11 cellular contexts compared by ENCODE assay signal in the genomic region with DNA sequence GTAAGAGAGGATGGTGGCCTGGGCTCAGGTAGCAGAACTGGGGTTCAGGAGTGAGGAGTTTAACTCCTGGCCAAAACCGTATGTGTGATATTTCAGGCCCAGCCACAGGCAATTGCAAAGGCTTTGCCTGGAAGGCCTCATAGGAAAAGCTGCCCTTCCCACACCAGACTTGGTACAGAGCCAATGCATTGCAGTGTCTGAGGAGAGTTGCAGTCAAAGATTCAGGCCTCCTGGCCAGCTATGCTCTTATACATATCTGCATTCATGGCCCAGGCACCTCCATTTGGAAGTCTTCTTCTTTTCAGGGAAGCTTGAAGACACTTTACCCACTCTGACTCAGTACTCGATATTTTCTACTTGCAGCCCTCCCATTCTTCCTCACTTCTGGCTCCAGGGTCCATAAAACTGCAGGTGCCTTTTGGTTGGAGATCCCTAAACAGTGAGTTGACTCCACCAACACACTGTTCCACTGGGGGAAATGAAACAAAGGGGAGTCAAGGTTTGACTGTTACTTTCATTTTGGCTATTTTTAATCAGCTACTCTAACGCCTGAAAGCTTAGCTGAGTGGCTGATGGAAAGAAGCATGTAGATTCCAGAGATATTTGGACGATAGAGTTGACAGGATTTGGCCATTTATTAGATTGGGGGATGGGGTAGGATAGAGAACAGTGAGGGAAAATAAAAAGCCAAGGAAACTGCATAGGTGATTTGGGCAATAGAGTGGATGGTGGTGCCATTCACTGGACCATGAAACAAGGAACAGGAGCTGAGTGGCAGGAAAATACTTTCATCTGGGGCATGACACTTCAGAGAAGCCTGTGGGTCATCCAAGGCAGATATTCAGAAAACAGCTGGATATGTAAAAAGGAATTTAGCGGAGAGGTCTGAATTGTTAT. TPM values are rescaled to one million over a fixed set of nuclear protein-coding genes. Genes with fewer than 3 reads are reported as not detected.
DNase-seq lines count a peak whose midpoint lies in the region; ATAC-seq and TF ChIP-seq lines count a peak whose summit lies in the region.
"Had no signal": no experiment of that assay in that cellular context is flagged by ENCODE, and none has a peak within 500 bp of the region (broad histone marks: within the 10 kb centered on the region; RNA-seq: fewer than 3 reads in every experiment).

No MANE protein-coding gene starts in this region.

- H2BK15ac ChIP-seq in mesendoderm (replicated peaks; ENCODE audit: low read depth) = no peak overlapping the region

- no peaks in the 10 kb centered on the region for H3K79me1 ChIP-seq in mesendoderm (ENCODE audit: low read length)

- BruUV-seq in MCF 10A (replicated peaks; lab: Mats Ljungman, UMichigan) = no TSS peak

- CTCF ChIA-PET in MCF 10A (lab: Yijun Ruan, JAX) = interaction anchor here (0.6 to 1.4 kb wide), 3 partner anchors 10 to 136 kb away, joined by 3 to 5 read pairs (median 3); no protein-coding TSS in a partner anchor

- H3K56ac ChIP-seq in mesendoderm (ENCODE audit: low read length) = no peak overlapping the region

- H3K27me3 Mint-ChIP-seq in MCF 10A (ENCODE audit: insufficient read depth, unreplicated experiment) = no peaks in the 10 kb centered on the region

- DNase-seq in MCF 10A (ENCODE audit: unreplicated experiment) (peak; percentile 28), breast epithelium (ENCODE audit: low spot score in 2 of 2) (no peak), amniotic epithelial cell (ENCODE audit: low read depth) (peak; percentile 78), upper lobe of right lung (no peak), DMS53 (lab: John Stamatoyannopoulos, UW) (no peak), mesendoderm (no peak), COLO829 (ENCODE audit: low spot score) (no peak)
- DNase-seq: activated naive CD8-positive, alpha-beta T cell treated with anti-CD3 and anti-CD28 coated beads, Interleukin-2, amount 10 ng/mL, durations not matched to agents 7 days and 5 days; stimulated activated CD4-positive, alpha-beta T cell treated with anti-CD3 and anti-CD28 coated beads, Interleukin-2, amount 100 ng/mL, for 48 hours had no signal

- no peak overlapping the region for H2BK120ac ChIP-seq in mesendoderm (ENCODE audit: low read depth, low read length)

- TF ChIP-seq POLR2A in breast epithelium (IDR thresholded peaks at IDR 0.05) = no peak

- H3K36me3 ChIP-seq in breast epithelium (no peaks in the 10 kb centered on the region), upper lobe of right lung (no peaks in the 10 kb centered on the region), mesendoderm (ENCODE audit: control insufficient read depth, insufficient read depth, low read length) (no peaks in the 10 kb centered on the region)

- H3K18ac ChIP-seq in mesendoderm (ENCODE audit: low read length) = no peak overlapping the region

- no peak overlapping the region for H3K27ac ChIP-seq in breast epithelium
- no peak overlapping the region for H3K27ac ChIP-seq in upper lobe of right lung
- no peak overlapping the region for H3K27ac ChIP-seq in mesendoderm (ENCODE audit: low read depth, low read length)

- no peak overlapping the region for H4K5ac ChIP-seq in mesendoderm (ENCODE audit: low read length)

- H3K9me3 ChIP-seq in breast epithelium (no peaks in the 10 kb centered on the region), upper lobe of right lung (no peaks in the 10 kb centered on the region)

- no peak overlapping the region for H3K4me3 Mint-ChIP-seq in MCF 10A (ENCODE audit: unreplicated experiment)
- H3K4me3 Mint-ChIP-seq: activated naive CD8-positive, alpha-beta T cell treated with anti-CD3 and anti-CD28 coated beads, Interleukin-2, amount 10 ng/mL, durations not matched to agents 7 days and 5 days had no signal

- WGBS in mesendoderm (ENCODE audit: extremely low coverage, insufficient coverage, low lambda C conversion rate) = 100% methylated on average over 1 of the region's 5 CpGs

- intact Hi-C loops in MCF 10A (cut with micrococcal nuclease) = no loop called here
- intact Hi-C loops in breast epithelium (cut with DNase I; ENCODE audit: low total_unique reads) = loop anchor here (5.0 kb wide), 1 partner anchor 112 kb away; no protein-coding TSS in a partner anchor
- intact Hi-C loops in upper lobe of right lung (cut with DNase I) = no loop called here

- H4K8ac ChIP-seq in mesendoderm (ENCODE audit: low read depth, low read length) = no peak overlapping the region

- no peaks in the 10 kb centered on the region for H3K4me1 Mint-ChIP-seq in MCF 10A (ENCODE audit: insufficient read depth, unreplicated experiment)
- H3K4me1 Mint-ChIP-seq: activated naive CD8-positive, alpha-beta T cell treated with anti-CD3 and anti-CD28 coated beads, Interleukin-2, amount 10 ng/mL, durations not matched to agents 7 days and 5 days had no signal

- no peak overlapping the region for H3K4me2 ChIP-seq in mesendoderm (ENCODE audit: low read length)

- no peak overlapping the region for H3K9ac ChIP-seq in mesendoderm (ENCODE audit: low read length)

- no peak overlapping the region for H3K23ac ChIP-seq in mesendoderm (ENCODE audit: low read length)

- POLR2A ChIA-PET in MCF 10A (lab: Yijun Ruan, JAX) = interaction anchor here (1.0 to 1.1 kb wide), 2 partner anchors 11 to 86 kb away, joined by 3 read pairs; no protein-coding TSS in a partner anchor

- ATAC-seq in HG02885 (IDR thresholded peaks at IDR 0.05; ENCODE audit: poor library complexity, unreplicated experiment) (peak; percentile 97), upper lobe of right lung (peak; percentile 32)
- ATAC-seq: Panc1 had no signal

- H2BK5ac ChIP-seq in mesendoderm (ENCODE audit: low read length) = no peak overlapping the region

- H2AK5ac ChIP-seq in mesendoderm (ENCODE audit: low read length) = no peak overlapping the region

- no peak overlapping the region for H3K4ac ChIP-seq in mesendoderm (ENCODE audit: low read depth, low read length)

- H3K27ac Mint-ChIP-seq in MCF 10A (ENCODE audit: low read depth, unreplicated experiment) = no peak overlapping the region
- H3K27ac Mint-ChIP-seq: activated naive CD8-positive, alpha-beta T cell treated with anti-CD3 and anti-CD28 coated beads, Interleukin-2, amount 10 ng/mL, durations not matched to agents 7 days and 5 days had no signal

- no peaks in the 10 kb centered on the region for H3K9me3 Mint-ChIP-seq in MCF 10A (ENCODE audit: unreplicated experiment)
- H3K9me3 Mint-ChIP-seq: activated naive CD8-positive, alpha-beta T cell treated with anti-CD3 and anti-CD28 coated beads, Interleukin-2, amount 10 ng/mL, durations not matched to agents 7 days and 5 days had no signal

- H3K79me2 ChIP-seq in mesendoderm (ENCODE audit: control insufficient read depth, insufficient read depth, low read length) = no peaks in the 10 kb centered on the region

- TF ChIP-seq CTCF in MCF 10A (IDR thresholded peaks at IDR 0.05; ENCODE audit: unreplicated experiment) (no peak), breast epithelium (IDR thresholded peaks at IDR 0.05) (no peak), upper lobe of right lung (IDR thresholded peaks at IDR 0.05) (no peak)

- H3K27me3 ChIP-seq in breast epithelium = no peaks in the 10 kb centered on the region
- H3K27me3 ChIP-seq in upper lobe of right lung = no peaks in the 10 kb centered on the region
- no peaks in the 10 kb centered on the region for H3K27me3 ChIP-seq in mesendoderm (ENCODE audit: insufficient read depth, low read length, poor library complexity)

- H3K4me1 ChIP-seq in breast epithelium (no peaks in the 10 kb centered on the region), upper lobe of right lung (peaks cover 10% of the 10 kb centered on the region), mesendoderm (ENCODE audit: control insufficient read depth, low read depth, low read length) (no peaks in the 10 kb centered on the region)

- H3K4me3 ChIP-seq in breast epithelium (no peak overlapping the region), upper lobe of right lung (no peak overlapping the region), mesendoderm (ENCODE audit: low read length) (no peak overlapping the region)

- H3K36me3 Mint-ChIP-seq in MCF 10A (ENCODE audit: insufficient read depth, unreplicated experiment) = no peaks in the 10 kb centered on the region
- H3K36me3 Mint-ChIP-seq: activated naive CD8-positive, alpha-beta T cell treated with anti-CD3 and anti-CD28 coated beads, Interleukin-2, amount 10 ng/mL, durations not matched to agents 7 days and 5 days had no signal

RNA-seq across cellular contexts. Expression of a gene that starts 30.6 kb away (rescaled TPM):
- total RNA-seq in MCF 10A (2022) (not detected in 2 replicates), breast epithelium (10 to 100 TPM; 11.7 to 29.2 (median 12.4) TPM), upper lobe of right lung (64.8 TPM)
- polyA plus RNA-seq in mesendoderm (2013, experiment 1 of 2) = 0.32 TPM
- 0.36 TPM for polyA plus RNA-seq in mesendoderm (2013, experiment 2 of 2)
- total RNA-seq: activated naive CD8-positive, alpha-beta T cell treated with anti-CD3 and anti-CD28 coated beads, Interleukin-2, amount 10 ng/mL, durations not matched to agents 7 days and 5 days had no signal

Comparison
In these comparisons a context has a peak if more than half of its experiments do, and no peak if none do; other contexts are left out.
1. DNase-seq: peak in MCF 10A (single experiment) and amniotic epithelial cell (single experiment); none in breast epithelium (0 of 2), upper lobe of right lung (single experiment), DMS53 (single experiment), mesendoderm (single experiment) and COLO829 (single experiment).
2. RNA of a gene that starts 30.6 kb away (total RNA-seq): 64.8 TPM in upper lobe of right lung (single experiment) and 11.7 to 29.2 TPM in breast epithelium; not detected in MCF 10A; every median in the first group is over 10 times any median in the second.